Comparison of ENCODE assay signal across 1 cellular context in genomic region chr2:33602216-33602830, GRCh38.
TF ChIP-seq lines count a peak whose summit lies in the region.

No MANE protein-coding gene starts in this region.

TF ChIP-seq in IMR-90, 13 proteins besides CTCF, POLR2A, EP300 and RAD21:
- TF ChIP-seq, protein P1, sequence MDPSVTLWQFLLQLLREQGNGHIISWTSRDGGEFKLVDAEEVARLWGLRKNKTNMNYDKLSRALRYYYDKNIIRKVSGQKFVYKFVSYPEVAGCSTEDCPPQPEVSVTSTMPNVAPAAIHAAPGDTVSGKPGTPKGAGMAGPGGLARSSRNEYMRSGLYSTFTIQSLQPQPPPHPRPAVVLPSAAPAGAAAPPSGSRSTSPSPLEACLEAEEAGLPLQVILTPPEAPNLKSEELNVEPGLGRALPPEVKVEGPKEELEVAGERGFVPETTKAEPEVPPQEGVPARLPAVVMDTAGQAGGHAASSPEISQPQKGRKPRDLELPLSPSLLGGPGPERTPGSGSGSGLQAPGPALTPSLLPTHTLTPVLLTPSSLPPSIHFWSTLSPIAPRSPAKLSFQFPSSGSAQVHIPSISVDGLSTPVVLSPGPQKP (IDR thresholded peaks at IDR 0.05; ENCODE audit: borderline replicate concordance, low read depth, low read length): no peak
- TF ChIP-seq MAFK (IDR thresholded peaks at IDR 0.05; ENCODE audit: low read depth, low read length) (no peak), MAZ (IDR thresholded peaks at IDR 0.05; ENCODE audit: borderline replicate concordance, low read depth, low read length) (no peak), FOS (IDR thresholded peaks at IDR 0.05; ENCODE audit: low read depth, low read length) (no peak), NFE2L2 (IDR thresholded peaks at IDR 0.05; ENCODE audit: low read depth, low read length) (no peak), RCOR1 (IDR thresholded peaks at IDR 0.05; ENCODE audit: insufficient replicate concordance, low read length) (no peak), BHLHE40 (IDR thresholded peaks at IDR 0.05; ENCODE audit: low read depth, low read length) (no peak)
